ENCODE assay signal across 21 cellular contexts in genomic region chr4:138216272-138216867, GRCh38. TPM values are rescaled to one million over a fixed set of nuclear protein-coding genes. Genes with fewer than 3 reads are reported as not detected.
DNase-seq lines count a peak whose midpoint lies in the region; ATAC-seq and TF ChIP-seq lines count a peak whose summit lies in the region.
"Had no signal": no experiment of that assay in that cellular context is flagged by ENCODE, and none has a peak within 500 bp of the region (broad histone marks: within the 10 kb centered on the region; RNA-seq: fewer than 3 reads in every experiment).

No MANE protein-coding gene starts in this region.

- H3K9me3 ChIP-seq in HAP-1 (no peaks in the 10 kb centered on the region), T-helper 17 cell (ENCODE audit: control insufficient read depth, low read length, poor library complexity, severe bottlenecking) (no peaks in the 10 kb centered on the region)
- H3K9me3 ChIP-seq: ascending aorta, transverse colon had no signal

- no peaks in the 10 kb centered on the region for H3K4me1 Mint-ChIP-seq in T-helper 17 cell
- H3K4me1 Mint-ChIP-seq: activated naive CD4-positive, alpha-beta T cell treated with anti-CD3 and anti-CD28 coated beads, Interleukin-2, amount 50 U/mL, for 24 hours; CD8-positive, alpha-beta memory T cell had no signal

- H3K36me3 Mint-ChIP-seq in T-helper 17 cell (ENCODE audit: low read depth) = no peaks in the 10 kb centered on the region
- H3K36me3 Mint-ChIP-seq: activated naive CD4-positive, alpha-beta T cell treated with anti-CD3 and anti-CD28 coated beads, Interleukin-2, amount 50 U/mL, for 24 hours; CD8-positive, alpha-beta memory T cell had no signal

- in situ Hi-C loops in HAP-1 (cut with MboI; ENCODE audit: low sequenced_read_pairs) = no loop called here

- H3K27ac Mint-ChIP-seq in T-helper 17 cell = no peak overlapping the region
- H3K27ac Mint-ChIP-seq: activated naive CD4-positive, alpha-beta T cell treated with anti-CD3 and anti-CD28 coated beads, Interleukin-2, amount 50 U/mL, for 24 hours; CD8-positive, alpha-beta memory T cell had no signal

- ATAC-seq in GM19351 (IDR thresholded peaks at IDR 0.05; ENCODE audit: unreplicated experiment) (no peak), T-helper 17 cell (no peak), GM21786 (IDR thresholded peaks at IDR 0.05; ENCODE audit: unreplicated experiment) (no peak), HG03159 (IDR thresholded peaks at IDR 0.05; ENCODE audit: unreplicated experiment) (no peak)
- ATAC-seq: activated CD4-positive, CD25-positive, alpha-beta regulatory T cell treated with anti-CD3 and anti-CD28 coated beads, Interleukin-2, amount 50 U/mL, for 24 hours; stimulated activated naive CD8-positive, alpha-beta T cell treated with anti-CD3 and anti-CD28 coated beads, Interleukin-15, Interleukin-2, amounts not matched to agents 100 U/mL and 50 U/mL, for 24 hours had no signal

- no peak overlapping the region for H3K4me3 ChIP-seq in HAP-1
- no peak overlapping the region for H3K4me3 ChIP-seq in retinal pigment epithelial cell (ENCODE audit: low read length)
- H3K4me3 ChIP-seq: ascending aorta, lung, skin epidermis, transverse colon had no signal

- H3K27ac ChIP-seq in caudate nucleus (ENCODE audit: low read depth, low read length) = peak overlapping the region; percentile 75
- H3K27ac ChIP-seq: skin epidermis, transverse colon had no signal

- H3K4me1 ChIP-seq in HAP-1 = peaks cover 42% of the 10 kb centered on the region
- H3K4me1 ChIP-seq: transverse colon had no signal

- TF ChIP-seq CTCF in retinal pigment epithelial cell (conservative IDR thresholded peaks at IDR 0.05; ENCODE audit: low read depth, low read length) = peak; percentile 40

- no peak overlapping the region for H3K4me3 Mint-ChIP-seq in T-helper 17 cell
- H3K4me3 Mint-ChIP-seq: activated naive CD4-positive, alpha-beta T cell treated with anti-CD3 and anti-CD28 coated beads, Interleukin-2, amount 50 U/mL, for 24 hours; CD8-positive, alpha-beta memory T cell had no signal

- peak; percentile 68 to 83 for DNase-seq in HAP-1 (ENCODE audit: low spot score in 2 of 2)
- no peak for DNase-seq in caudate nucleus (lab: John Stamatoyannopoulos, UW)
- DNase-seq in kidney tubule cell (ENCODE audit: low spot score) = peak; percentile 11
- DNase-seq in retinal pigment epithelial cell (ENCODE audit: low read depth) = no peak
- no peak for DNase-seq in T-helper 17 cell
- DNase-seq: CD8-positive, alpha-beta memory T cell; DMS79 treated with DMSO at 0.1 percent for 48 hours; glutamatergic neuron; NCI-H1417 treated with DMSO at 0.1 percent for 48 hours; NCI-H526 treated with DMSO at 0.1 percent for 48 hours; posterior cingulate gyrus; stimulated activated naive CD8-positive, alpha-beta T cell treated with anti-CD3 and anti-CD28 coated beads, Interleukin-15, Interleukin-2, amounts not matched to agents 100 U/mL and 50 U/mL, for 24 hours; transverse colon had no signal

- H3K27me3 Mint-ChIP-seq in T-helper 17 cell = no peaks in the 10 kb centered on the region
- H3K27me3 Mint-ChIP-seq: activated naive CD4-positive, alpha-beta T cell treated with anti-CD3 and anti-CD28 coated beads, Interleukin-2, amount 50 U/mL, for 24 hours; CD8-positive, alpha-beta memory T cell had no signal

- peaks cover 26% of the 10 kb centered on the region for H3K36me3 ChIP-seq in HAP-1 (replicated peaks)
- H3K36me3 ChIP-seq: ascending aorta, transverse colon had no signal

- H3K27me3 ChIP-seq in HAP-1 (ENCODE audit: low read depth) = no peaks in the 10 kb centered on the region
- H3K27me3 ChIP-seq: ascending aorta, transverse colon had no signal

RNA-seq across cellular contexts. Expression of gene SLC7A11, which starts 25.8 kb away (rescaled TPM):
- total RNA-seq in T-helper 17 cell = under 1 TPM; 0.05 to 0.60 TPM

Comparison
In these comparisons a context has a peak if more than half of its experiments do, and no peak if none do; other contexts are left out.
1. DNase-seq: peak in HAP-1 (2 of 2) and kidney tubule cell (single experiment); none in caudate nucleus (0 of 61), retinal pigment epithelial cell (single experiment) and T-helper 17 cell (0 of 3).